Comparison of ENCODE assay signal across 13 cellular contexts in the genomic region with DNA sequence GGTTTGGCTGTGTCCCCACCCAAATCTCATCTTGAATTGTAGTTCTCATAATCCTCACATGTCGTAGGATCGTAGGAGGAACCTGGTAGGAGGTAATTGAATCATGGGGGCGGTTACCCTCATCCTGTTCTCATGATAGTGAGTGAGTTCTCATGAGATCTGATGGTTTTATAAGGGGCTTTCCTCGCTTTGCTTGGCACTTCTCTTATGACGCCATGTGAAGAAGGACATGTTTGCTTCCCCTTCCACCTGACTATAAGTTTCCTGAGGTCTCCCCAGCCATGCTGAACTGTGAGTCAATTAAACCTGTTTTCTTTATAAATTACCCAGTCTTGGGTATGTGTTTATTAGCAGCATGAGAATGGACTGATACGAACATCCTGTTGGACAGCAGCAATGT. TPM values are rescaled to one million over a fixed set of nuclear protein-coding genes. Genes with fewer than 3 reads are reported as not detected.
"Had no signal": no experiment of that assay in that cellular context is flagged by ENCODE, and none has a peak within 500 bp of the region (broad histone marks: within the 10 kb centered on the region; RNA-seq: fewer than 3 reads in every experiment).

No MANE protein-coding gene starts in this region.

RNA-seq across cellular contexts. Expression of gene GPR55, which starts 11.2 kb away (rescaled TPM):
- total RNA-seq: ascending aorta, bronchial epithelial cell, cardiac muscle cell, WTC11 had no signal
- polyA plus RNA-seq: cardiac muscle cell had no signal

RNA-seq across cellular contexts. Expression of gene SPATA3, which starts 59.7 kb away (rescaled TPM):
- total RNA-seq: activated naive CD8-positive, alpha-beta T cell treated with anti-CD3 and anti-CD28 coated beads, Interleukin-2, amount 10 ng/mL, durations not matched to agents 7 days and 5 days; activated T-cell treated with anti-CD3 and anti-CD28 coated beads, Interleukin-2, amount 50 U/mL, for 4 hours; activated T-helper 1 cell treated with anti-CD3 and anti-CD28 coated beads, Interleukin-12 subunit alpha, Interleukin-12 subunit beta, Interleukin-2, Interleukin-4 antibody, amounts not matched to agents 30 ng/mL and 10 ng/mL and 1 ng/mL, durations not matched to agents 14 hours and 24 hours and 36 hours; activated T-helper 2 cell treated with anti-CD3 and anti-CD28 coated beads, Interferon-gamma antibody, Interleukin-2, Interleukin-4, amounts not matched to agents 10 μg/mL and 5 μg/mL and 100 μg/mL, durations not matched to agents 14 hours and 24 hours and 36 hours; ascending aorta; bronchial epithelial cell; cardiac muscle cell; T-cell; T-helper 1 cell treated with Interleukin-12 subunit alpha and Interleukin-12 subunit beta and Interleukin-4 antibody, amounts not matched to agents 30 ng/mL and 1 ng/mL, for 36 hours; T-helper 17 cell; T-helper 2 cell treated with Interferon-gamma antibody and Interleukin-4, amounts not matched to agents 100 ng/mL and 5 ng/mL, for 36 hours; WTC11 had no signal
- polyA plus RNA-seq: adipose tissue, cardiac muscle cell had no signal
